ENCODE assay signal across 17 cellular contexts in genomic region chr15:31260646-31261265, GRCh38.
DNase-seq lines count a peak whose midpoint lies in the region; ATAC-seq and TF ChIP-seq lines count a peak whose summit lies in the region.
"Had no signal": no experiment of that assay in that cellular context is flagged by ENCODE, and none has a peak within 500 bp of the region (broad histone marks: within the 10 kb centered on the region; RNA-seq: fewer than 3 reads in every experiment).

No MANE protein-coding gene starts in this region.

- H3K9me3 Mint-ChIP-seq in natural killer cell treated with Interleukin-12 subunit alpha and Interleukin-12 subunit beta and Interleukin-15 and Interleukin-18, amount 100 ng/mL, for 72 hours, result peaks cover 6% of the 10 kb centered on the region
- H3K9me3 Mint-ChIP-seq in natural killer cell, result peaks cover 3 to 5% of the 10 kb centered on the region in 2 donors
- H3K9me3 Mint-ChIP-seq: CD8-positive, alpha-beta memory T cell had no signal

- no peak overlapping the region for H3K4me2 ChIP-seq in osteoblast (ENCODE audit: insufficient read depth, low read length)

- H3K27me3 Mint-ChIP-seq in natural killer cell treated with Interleukin-12 subunit alpha and Interleukin-12 subunit beta and Interleukin-15 and Interleukin-18, amount 100 ng/mL, for 72 hours, result no peaks in the 10 kb centered on the region
- H3K27me3 Mint-ChIP-seq in natural killer cell (ENCODE audit: low read depth in 2 of 2), result no peaks in the 10 kb centered on the region
- H3K27me3 Mint-ChIP-seq: CD8-positive, alpha-beta memory T cell had no signal

- H3K4me1 Mint-ChIP-seq in natural killer cell treated with Interleukin-12 subunit alpha and Interleukin-12 subunit beta and Interleukin-15 and Interleukin-18, amount 100 ng/mL, for 72 hours (ENCODE audit: low read depth in 2 of 2), result peaks cover 79 to 81% of the 10 kb centered on the region in 2 donors
- peaks cover 73 to 87% of the 10 kb centered on the region in 2 donors for H3K4me1 Mint-ChIP-seq in natural killer cell

- no peak overlapping the region for H3K4me3 Mint-ChIP-seq in natural killer cell treated with Interleukin-12 subunit alpha and Interleukin-12 subunit beta and Interleukin-15 and Interleukin-18, amount 100 ng/mL, for 72 hours
- no peak overlapping the region for H3K4me3 Mint-ChIP-seq in natural killer cell

- H3K27ac Mint-ChIP-seq in natural killer cell treated with Interleukin-12 subunit alpha and Interleukin-12 subunit beta and Interleukin-15 and Interleukin-18, amount 100 ng/mL, for 72 hours, result no peak overlapping the region
- no peak overlapping the region for H3K27ac Mint-ChIP-seq in natural killer cell

- H3K4me1 ChIP-seq in adrenal gland (replicated peaks in 1 of 2) (peaks cover 6 to 20% of the 10 kb centered on the region in 2 donors), osteoblast (ENCODE audit: insufficient read depth, low read length) (no peaks in the 10 kb centered on the region)

- H3K36me3 ChIP-seq in adrenal gland (replicated peaks in 1 of 2) (no peaks in the 10 kb centered on the region), osteoblast (ENCODE audit: insufficient read depth, low read length) (no peaks in the 10 kb centered on the region)
- H3K36me3 ChIP-seq: breast epithelium had no signal

- no peaks in the 10 kb centered on the region for H3K79me2 ChIP-seq in osteoblast (ENCODE audit: insufficient read depth, low read length)

- WGBS in adrenal gland, 4 donors, result 91 to 95% (median 92%) methylated on average over 11 of the region's 11 CpGs

- no peaks in the 10 kb centered on the region for H3K27me3 ChIP-seq in adrenal gland
- peaks cover under 1% of the 10 kb centered on the region for H3K27me3 ChIP-seq in osteoblast (ENCODE audit: insufficient read depth, low read length)
- H3K27me3 ChIP-seq: breast epithelium had no signal

- H3K9me3 ChIP-seq in adrenal gland (replicated peaks in 1 of 3) (no peaks in the 10 kb centered on the region), osteoblast (ENCODE audit: low read depth, low read length) (no peaks in the 10 kb centered on the region)
- H3K9me3 ChIP-seq: breast epithelium had no signal

- no peaks in the 10 kb centered on the region for H3K36me3 Mint-ChIP-seq in natural killer cell treated with Interleukin-12 subunit alpha and Interleukin-12 subunit beta and Interleukin-15 and Interleukin-18, amount 100 ng/mL, for 72 hours
- no peaks in the 10 kb centered on the region for H3K36me3 Mint-ChIP-seq in natural killer cell
- H3K36me3 Mint-ChIP-seq: CD8-positive, alpha-beta memory T cell had no signal

- no peak overlapping the region for H2AFZ ChIP-seq in osteoblast (ENCODE audit: low read length)

- no peak for TF ChIP-seq POLR2A in adrenal gland (IDR thresholded peaks at IDR 0.05)

- ATAC-seq in natural killer cell treated with Interleukin-12 subunit alpha and Interleukin-12 subunit beta and Interleukin-15 and Interleukin-18, amount 100 ng/mL, for 72 hours, result no peak
- ATAC-seq in natural killer cell (no peak), GM21423 (IDR thresholded peaks at IDR 0.05; ENCODE audit: unreplicated experiment) (no peak)

- TF ChIP-seq CTCF in natural killer cell (IDR thresholded peaks at IDR 0.05) (no peak), adrenal gland (IDR thresholded peaks at IDR 0.05) (no peak), osteoblast (IDR thresholded peaks at IDR 0.05; ENCODE audit: extremely low read depth, low read depth, low read length) (no peak)

- H3K4me3 ChIP-seq in adrenal gland (no peak overlapping the region), osteoblast (ENCODE audit: insufficient read depth, low read length) (no peak overlapping the region)
- H3K4me3 ChIP-seq: breast epithelium had no signal

- DNase-seq in natural killer cell treated with Interleukin-12 subunit alpha and Interleukin-12 subunit beta and Interleukin-15 and Interleukin-18, amount 100 ng/mL, for 72 hours (ENCODE audit: low spot score), result peak; percentile 18
- DNase-seq in natural killer cell (no peak), adrenal gland (peak in 4 of 7 donors; percentile 4 to 23 (median 10)), osteoblast (ENCODE audit: insufficient read length, low spot score, missing footprints) (peak; percentile 75), NCI-H1417 treated with DMSO at 0.1 percent for 48 hours (lab: John Stamatoyannopoulos, UW) (no peak), caudate nucleus (lab: John Stamatoyannopoulos, UW) (no peak)
- DNase-seq: activated CD4-positive, CD25-positive, alpha-beta regulatory T cell treated with anti-CD3 and anti-CD28 coated beads, Interleukin-2, amount 50 U/mL, for 72 hours; activated gamma-delta T cell; amniotic stem cell; dermis blood vessel endothelial cell; DMS153; H7; mammary epithelial cell; NCI-H526 had no signal

- H3K27ac ChIP-seq in adrenal gland (no peak overlapping the region), osteoblast (ENCODE audit: low read depth, low read length) (no peak overlapping the region), caudate nucleus (ENCODE audit: low read depth, low read length) (no peak overlapping the region)
- H3K27ac ChIP-seq: breast epithelium had no signal

- no peaks in the 10 kb centered on the region for H4K20me1 ChIP-seq in osteoblast (ENCODE audit: insufficient read depth, low read length)

- intact Hi-C loops in natural killer cell (cut with micrococcal nuclease), result loop anchor here (5.0 to 10.0 kb wide), 3 partner anchors 46 to 132 kb away; partner anchors contain the start of gene KLF13
- intact Hi-C loops in adrenal gland (cut with DNase I), result loop anchor here in 1 of 2 donors (5.0 kb wide), 1 partner anchor 48 kb away; no protein-coding TSS in a partner anchor

Comparison
In these comparisons a context has a peak if more than half of its experiments do, and no peak if none do; other contexts are left out.
1. DNase-seq: peak in natural killer cell treated with Interleukin-12 subunit alpha and Interleukin-12 subunit beta and Interleukin-15 and Interleukin-18, amount 100 ng/mL, for 72 hours (single experiment), adrenal gland (4 of 7) and osteoblast (single experiment); none in natural killer cell (single experiment), NCI-H1417 treated with DMSO at 0.1 percent for 48 hours (single experiment) and caudate nucleus (0 of 61).